In genomic region chr11:134120143-134120850, GRCh38 we compare ENCODE assay signal across 10 cellular contexts. TPM values are rescaled to one million over a fixed set of nuclear protein-coding genes. Genes with fewer than 3 reads are reported as not detected.
A peak's percentile ranks its signal among the peaks of the same experiment; 100 is the strongest.
DNase-seq lines count a peak whose midpoint lies in the region; ATAC-seq, FAIRE-seq and TF ChIP-seq lines count a peak whose summit lies in the region.
"Had no signal": no experiment of that assay in that cellular context is flagged by ENCODE, and none has a peak within 500 bp of the region (broad histone marks: within the 10 kb centered on the region; RNA-seq: fewer than 3 reads in every experiment).

No MANE protein-coding gene starts in this region.

- FAIRE-seq in urothelium cell line (lab: Jason Lieb, UNC): no peak

- WGBS in psoas muscle, 3 donors: 17 to 20% (median 19%) methylated on average over 13 of the region's 13 CpGs

- H3K4me1 ChIP-seq in psoas muscle: peaks cover 37% of the 10 kb centered on the region

- no peak for TF ChIP-seq CTCF in astrocyte of the cerebellum (IDR thresholded peaks at IDR 0.05; ENCODE audit: low read depth, low read length, missing control alignments)
- no peak for TF ChIP-seq CTCF in psoas muscle (IDR thresholded peaks at IDR 0.05)

- H3K9me3 ChIP-seq in psoas muscle: no peaks in the 10 kb centered on the region

- peak; percentile 82 to 92 (median 86) for ATAC-seq in psoas muscle
- ATAC-seq: stimulated activated naive CD8-positive, alpha-beta T cell treated with anti-CD3 and anti-CD28 coated beads, Interleukin-15, Interleukin-2, amounts not matched to agents 100 U/mL and 50 U/mL, for 24 hours had no signal

- in situ Hi-C loops in astrocyte of the cerebellum (cut with HindIII; ENCODE audit: low sequenced_read_pairs): no loop called here

- H3K4me3 ChIP-seq in astrocyte of the cerebellum (ENCODE audit: low read depth, low read length): peak overlapping the region; percentile 8
- H3K4me3 ChIP-seq in psoas muscle: peak overlapping the region; percentile 52

- no peaks in the 10 kb centered on the region for H3K36me3 ChIP-seq in psoas muscle (ENCODE audit: insufficient read depth in 1 of 2, low read depth in 1 of 2)

- intact Hi-C loops in cardiac septum (cut with DNase I) (loop anchor here (5.0 kb wide), 2 partner anchors 168 to 193 kb away; no protein-coding TSS in a partner anchor), psoas muscle (cut with DNase I) (loop anchor here in 1 of 2 donors (5.0 kb wide), 1 partner anchor 48 kb away; no protein-coding TSS in a partner anchor)

- DNase-seq in EH (ENCODE audit: low read depth): peak; percentile 94
- peak; percentile 91 for DNase-seq in astrocyte of the cerebellum (ENCODE audit: low read depth)
- peak; percentile 78 for DNase-seq in cardiac septum (ENCODE audit: low spot score)
- peak; percentile 35 to 64 for DNase-seq in psoas muscle
- no peak for DNase-seq in urothelium cell line (ENCODE audit: low spot score)
- DNase-seq in NCI-H1105 treated with DMSO at 0.1 percent for 48 hours (lab: John Stamatoyannopoulos, UW): no peak
- no peak for DNase-seq in NCI-H2029 (lab: John Stamatoyannopoulos, UW)
- no peak for DNase-seq in iPS-NIHi7 (ENCODE audit: extremely low spot score)
- DNase-seq: DND-41; stimulated activated naive CD8-positive, alpha-beta T cell treated with anti-CD3 and anti-CD28 coated beads, Interleukin-15, Interleukin-2, amounts not matched to agents 100 U/mL and 50 U/mL, for 24 hours had no signal

- no peaks in the 10 kb centered on the region for H3K27me3 ChIP-seq in psoas muscle (ENCODE audit: insufficient read depth in 3 of 3, low read length in 2 of 3)

- peak overlapping the region; percentile 79 for H3K27ac ChIP-seq in psoas muscle

RNA-seq across cellular contexts. Expression of gene JAM3, which starts 51.4 kb away (rescaled TPM):
- total RNA-seq in cardiac septum: 46.5 TPM
- 10 to 100 TPM in 1 of 4 donors, 1 to 10 TPM in 3; 2.4 to 12.7 (median 7.7) TPM for total RNA-seq in psoas muscle
- polyA plus RNA-seq in psoas muscle: 1 to 10 TPM; 3.0 to 5.8 (median 3.9) TPM

Comparison
In these comparisons a context has a peak if more than half of its experiments do, and no peak if none do; other contexts are left out.
1. DNase-seq: peak in EH (single experiment), astrocyte of the cerebellum (single experiment), cardiac septum (single experiment) and psoas muscle (2 of 2); none in urothelium cell line (single experiment), NCI-H1105 treated with DMSO at 0.1 percent for 48 hours (single experiment), NCI-H2029 (single experiment) and iPS-NIHi7 (single experiment).